38 cellular contexts compared by ENCODE assay signal in genomic region chr11:6216501-6216900, GRCh38. TPM values are rescaled to one million over a fixed set of nuclear protein-coding genes. Genes with fewer than 3 reads are reported as not detected.
"Had no signal": no experiment of that assay in that cellular context is flagged by ENCODE, and none has a peak within 500 bp of the region (broad histone marks: within the 10 kb centered on the region; RNA-seq: fewer than 3 reads in every experiment).

No MANE protein-coding gene starts in this region.

- H2AFZ ChIP-seq: PC-9 had no signal

- H3K27ac ChIP-seq: brain microvascular endothelial cell, cardiac muscle cell, PC-9, WERI-Rb-1 had no signal

- DNase-seq: activated CD4-positive, alpha-beta memory T cell treated with anti-CD3 and anti-CD28 coated beads, Interleukin-2, amount 10 ng/mL, durations not matched to agents 7 days and 5 days; activated CD4-positive, alpha-beta T cell treated with anti-CD3 and anti-CD28 coated beads for 1 hour; activated CD4-positive, alpha-beta T cell treated with anti-CD3 and anti-CD28 coated beads for 48 hours; activated CD4-positive, CD25-positive, alpha-beta regulatory T cell; activated CD8-positive, alpha-beta memory T cell treated with anti-CD3 and anti-CD28 coated beads for 24 hours; activated CD8-positive, alpha-beta memory T cell treated with anti-CD3 and anti-CD28 coated beads, Interleukin-2, amount 10 ng/mL, durations not matched to agents 7 days and 5 days; activated CD8-positive, alpha-beta memory T cell treated with anti-CD3 and anti-CD28 coated beads, Interleukin-2, amount 50 U/mL, for 48 hours; activated gamma-delta T cell; activated naive CD4-positive, alpha-beta T cell treated with anti-CD3 and anti-CD28 coated beads for 36 hours; activated naive CD8-positive, alpha-beta T cell treated with anti-CD3 and anti-CD28 coated beads, Interleukin-2, amount 50 U/mL, for 24 hours; aorta; brain microvascular endothelial cell; Kasumi-1; KG1; MM.1S; MV-4-11; NCI-H1092; NCI-H1436 treated with DMSO at 0.1 percent for 48 hours; NCI-H1694 treated with DMSO at 0.1 percent for 48 hours; NCI-H2029; NCI-H2107; NCI-H2171; NCI-H510A; NCI-H526; NCI-H748 treated with DMSO at 0.1 percent for 48 hours; NK-92 treated with Interleukin-12 subunit alpha and Interleukin-12 subunit beta, amount 100 ng/mL, for 24 hours; PC-9; Right ventricle myocardium superior; SW 1271; T-helper 1 cell; T1000; WERI-Rb-1 had no signal

- H3K27me3 ChIP-seq: brain microvascular endothelial cell, cardiac muscle cell had no signal

- H3K9me3 Mint-ChIP-seq: activated CD4-positive, alpha-beta memory T cell treated with anti-CD3 and anti-CD28 coated beads, Interleukin-2, amount 10 ng/mL, durations not matched to agents 7 days and 5 days; activated naive CD4-positive, alpha-beta T cell treated with anti-CD3 and anti-CD28 coated beads for 36 hours; activated naive CD8-positive, alpha-beta T cell treated with anti-CD3 and anti-CD28 coated beads, Interleukin-2, amount 50 U/mL, for 24 hours; activated T-helper 2 cell treated with anti-CD3 and anti-CD28 coated beads, Interferon-gamma antibody, Interleukin-2, Interleukin-4, amounts not matched to agents 10 μg/mL and 5 μg/mL and 100 μg/mL, durations not matched to agents 14 hours and 24 hours and 36 hours; central memory CD8-positive, alpha-beta T cell had no signal

- ATAC-seq: activated CD8-positive, alpha-beta memory T cell treated with anti-CD3 and anti-CD28 coated beads, Interleukin-2, amount 10 ng/mL, durations not matched to agents 7 days and 5 days; activated naive CD8-positive, alpha-beta T cell treated with anti-CD3 and anti-CD28 coated beads, Interleukin-2, amount 50 U/mL, for 24 hours had no signal

- H3K27ac Mint-ChIP-seq: activated CD4-positive, alpha-beta memory T cell treated with anti-CD3 and anti-CD28 coated beads, Interleukin-2, amount 10 ng/mL, durations not matched to agents 7 days and 5 days; activated CD8-positive, alpha-beta memory T cell treated with anti-CD3 and anti-CD28 coated beads, Interleukin-2, amount 10 ng/mL, durations not matched to agents 7 days and 5 days; activated naive CD4-positive, alpha-beta T cell treated with anti-CD3 and anti-CD28 coated beads for 36 hours; activated naive CD8-positive, alpha-beta T cell; activated naive CD8-positive, alpha-beta T cell treated with anti-CD3 and anti-CD28 coated beads, Interleukin-2, amount 50 U/mL, for 24 hours; activated T-helper 2 cell treated with anti-CD3 and anti-CD28 coated beads, Interferon-gamma antibody, Interleukin-2, Interleukin-4, amounts not matched to agents 10 μg/mL and 5 μg/mL and 100 μg/mL, durations not matched to agents 14 hours and 24 hours and 36 hours had no signal

- H3K4me2 ChIP-seq: PC-9 had no signal

- H3K4me3 Mint-ChIP-seq: activated CD4-positive, alpha-beta memory T cell treated with anti-CD3 and anti-CD28 coated beads, Interleukin-2, amount 10 ng/mL, durations not matched to agents 7 days and 5 days; activated CD8-positive, alpha-beta memory T cell treated with anti-CD3 and anti-CD28 coated beads, Interleukin-2, amount 10 ng/mL, durations not matched to agents 7 days and 5 days; activated naive CD4-positive, alpha-beta T cell treated with anti-CD3 and anti-CD28 coated beads for 36 hours; activated naive CD8-positive, alpha-beta T cell; activated naive CD8-positive, alpha-beta T cell treated with anti-CD3 and anti-CD28 coated beads, Interleukin-2, amount 50 U/mL, for 24 hours; central memory CD8-positive, alpha-beta T cell had no signal

- H3K4me3 ChIP-seq: cardiac muscle cell, PC-9 had no signal

- H3K27me3 Mint-ChIP-seq: activated CD4-positive, alpha-beta memory T cell treated with anti-CD3 and anti-CD28 coated beads, Interleukin-2, amount 10 ng/mL, durations not matched to agents 7 days and 5 days; activated CD8-positive, alpha-beta memory T cell treated with anti-CD3 and anti-CD28 coated beads, Interleukin-2, amount 10 ng/mL, durations not matched to agents 7 days and 5 days; activated naive CD8-positive, alpha-beta T cell; activated naive CD8-positive, alpha-beta T cell treated with anti-CD3 and anti-CD28 coated beads, Interleukin-2, amount 50 U/mL, for 24 hours; central memory CD8-positive, alpha-beta T cell had no signal

RNA-seq across cellular contexts. Expression of gene C11orf42, which starts 11.1 kb away (rescaled TPM):
- total RNA-seq: activated CD4-positive, alpha-beta memory T cell treated with anti-CD3 and anti-CD28 coated beads, Interleukin-2, amount 10 ng/mL, durations not matched to agents 7 days and 5 days; activated CD8-positive, alpha-beta memory T cell treated with anti-CD3 and anti-CD28 coated beads, Interleukin-2, amount 10 ng/mL, durations not matched to agents 7 days and 5 days; activated naive CD4-positive, alpha-beta T cell treated with anti-CD3 and anti-CD28 coated beads for 36 hours; activated T-helper 2 cell treated with anti-CD3 and anti-CD28 coated beads, Interferon-gamma antibody, Interleukin-2, Interleukin-4, amounts not matched to agents 10 μg/mL and 5 μg/mL and 100 μg/mL, durations not matched to agents 14 hours and 24 hours and 36 hours; aorta; cardiac muscle cell; OCI-LY7; PC-9; Right ventricle myocardium superior; T-helper 2 cell treated with Interferon-gamma antibody and Interleukin-4, amounts not matched to agents 100 ng/mL and 5 ng/mL, for 36 hours had no signal
- polyA plus RNA-seq: aorta had no signal

RNA-seq across cellular contexts. Expression of gene OR52W1, which starts 17.5 kb away (rescaled TPM):
- total RNA-seq: activated CD4-positive, alpha-beta memory T cell treated with anti-CD3 and anti-CD28 coated beads, Interleukin-2, amount 10 ng/mL, durations not matched to agents 7 days and 5 days; activated CD8-positive, alpha-beta memory T cell treated with anti-CD3 and anti-CD28 coated beads, Interleukin-2, amount 10 ng/mL, durations not matched to agents 7 days and 5 days; activated naive CD4-positive, alpha-beta T cell treated with anti-CD3 and anti-CD28 coated beads for 36 hours; activated T-helper 2 cell treated with anti-CD3 and anti-CD28 coated beads, Interferon-gamma antibody, Interleukin-2, Interleukin-4, amounts not matched to agents 10 μg/mL and 5 μg/mL and 100 μg/mL, durations not matched to agents 14 hours and 24 hours and 36 hours; aorta; cardiac muscle cell; OCI-LY7; PC-9; Right ventricle myocardium superior; T-helper 2 cell treated with Interferon-gamma antibody and Interleukin-4, amounts not matched to agents 100 ng/mL and 5 ng/mL, for 36 hours had no signal
- polyA plus RNA-seq: aorta, cardiac muscle cell had no signal

RNA-seq across cellular contexts. Expression of gene CNGA4, which starts 22.4 kb away (rescaled TPM):
- total RNA-seq: activated T-helper 2 cell treated with anti-CD3 and anti-CD28 coated beads, Interferon-gamma antibody, Interleukin-2, Interleukin-4, amounts not matched to agents 10 μg/mL and 5 μg/mL and 100 μg/mL, durations not matched to agents 14 hours and 24 hours and 36 hours; Right ventricle myocardium superior had no signal

RNA-seq across cellular contexts. Expression of gene CCKBR, which starts 43.1 kb away (rescaled TPM):
- total RNA-seq: activated CD4-positive, alpha-beta memory T cell treated with anti-CD3 and anti-CD28 coated beads, Interleukin-2, amount 10 ng/mL, durations not matched to agents 7 days and 5 days; activated CD8-positive, alpha-beta memory T cell treated with anti-CD3 and anti-CD28 coated beads, Interleukin-2, amount 10 ng/mL, durations not matched to agents 7 days and 5 days; activated naive CD4-positive, alpha-beta T cell treated with anti-CD3 and anti-CD28 coated beads for 36 hours; activated T-helper 2 cell treated with anti-CD3 and anti-CD28 coated beads, Interferon-gamma antibody, Interleukin-2, Interleukin-4, amounts not matched to agents 10 μg/mL and 5 μg/mL and 100 μg/mL, durations not matched to agents 14 hours and 24 hours and 36 hours; aorta; OCI-LY7; PC-9; Right ventricle myocardium superior; T-helper 2 cell treated with Interferon-gamma antibody and Interleukin-4, amounts not matched to agents 100 ng/mL and 5 ng/mL, for 36 hours had no signal
- polyA plus RNA-seq: aorta had no signal
